15 cellular contexts compared by ENCODE assay signal in the genomic region with DNA sequence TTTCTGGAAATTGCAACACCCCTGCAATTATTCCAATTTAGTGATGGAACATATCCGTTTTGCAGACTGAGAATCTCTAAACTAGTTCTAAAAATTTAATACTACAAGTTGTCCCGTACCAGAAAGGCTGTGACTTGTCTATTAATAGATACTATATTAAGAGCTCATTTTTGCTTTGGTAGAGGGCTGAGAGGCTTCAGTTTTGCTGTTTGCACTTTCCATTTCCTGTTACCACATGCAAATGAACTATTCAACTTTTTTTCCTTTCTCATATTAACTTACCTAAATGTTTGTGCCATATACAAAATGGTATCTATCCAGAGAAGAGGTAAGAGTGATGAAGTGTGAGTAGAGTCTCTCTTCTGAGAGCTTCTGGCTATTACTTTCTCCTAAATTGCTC.
A peak's percentile ranks its signal among the peaks of the same experiment; 100 is the strongest.
DNase-seq lines count a peak whose midpoint lies in the region; ATAC-seq and TF ChIP-seq lines count a peak whose summit lies in the region.
"Had no signal": no experiment of that assay in that cellular context is flagged by ENCODE, and none has a peak within 500 bp of the region (broad histone marks: within the 10 kb centered on the region; RNA-seq: fewer than 3 reads in every experiment).

No MANE protein-coding gene starts in this region.

- H3K4me3 ChIP-seq in hepatocyte: no peak overlapping the region

- in situ Hi-C loops in GM13976 (cut with MboI; ENCODE audit: low sequenced_read_pairs, unreplicated experiment): no loop called here

- H3K27ac ChIP-seq in hepatocyte: no peak overlapping the region

- H3K9me3 ChIP-seq in hepatocyte (ENCODE audit: low read depth): no peaks in the 10 kb centered on the region
- H3K9me3 ChIP-seq: Caco-2 had no signal

- no peak overlapping the region for H2AFZ ChIP-seq in hepatocyte

- DNase-seq in GM19238 (ENCODE audit: insufficient read length, low spot score): no peak
- DNase-seq in hepatocyte (ENCODE audit: low spot score): no peak
- DNase-seq in HuH-7.5 (ENCODE audit: low spot score): no peak
- DNase-seq in GM13976 (ENCODE audit: low spot score): no peak
- DNase-seq: activated CD4-positive, alpha-beta memory T cell treated with anti-CD3 and anti-CD28 coated beads for 36 hours; Caco-2; caudate nucleus; effector memory CD4-positive, alpha-beta T cell; kidney glomerular epithelial cell; NCI-H774; retina had no signal

- H3K4me2 ChIP-seq in hepatocyte: no peak overlapping the region

- no peaks in the 10 kb centered on the region for H3K9me2 ChIP-seq in hepatocyte (replicated peaks; ENCODE audit: insufficient read depth)

- H3K27me3 ChIP-seq in hepatocyte: no peaks in the 10 kb centered on the region

- no peaks in the 10 kb centered on the region for H3K36me3 ChIP-seq in hepatocyte (replicated peaks; ENCODE audit: insufficient read depth, low read depth)

- no peaks in the 10 kb centered on the region for H3K79me2 ChIP-seq in hepatocyte

- peak; percentile 65 for ATAC-seq in GM18517 (IDR thresholded peaks at IDR 0.05; ENCODE audit: unreplicated experiment)
- ATAC-seq in GM21367 (IDR thresholded peaks at IDR 0.05; ENCODE audit: unreplicated experiment): peak; percentile 73
- ATAC-seq in HG02884 (IDR thresholded peaks at IDR 0.05; ENCODE audit: unreplicated experiment): peak; percentile 47
- peak; percentile 83 for ATAC-seq in HG03460 (IDR thresholded peaks at IDR 0.05; ENCODE audit: unreplicated experiment)

- no peaks in the 10 kb centered on the region for H4K20me1 ChIP-seq in hepatocyte (ENCODE audit: insufficient read depth, poor library complexity, severe bottlenecking)

- H3K4me1 ChIP-seq in hepatocyte (ENCODE audit: insufficient read depth): no peaks in the 10 kb centered on the region
- H3K4me1 ChIP-seq: Caco-2 had no signal

- 83% methylated on average over 2 of the region's 2 CpGs for WGBS in hepatocyte (ENCODE audit: low lambda C conversion rate, missing lambda C conversion rate)

- TF ChIP-seq CTCF in hepatocyte (IDR thresholded peaks at IDR 0.05; ENCODE audit: poor library complexity) (no peak), GM13976 (IDR thresholded peaks at IDR 0.05; ENCODE audit: borderline replicate concordance, control extremely low read depth, extremely low read depth, insufficient read depth, missing control alignments) (no peak)
